16 cellular contexts compared by ENCODE assay signal in the genomic region with DNA sequence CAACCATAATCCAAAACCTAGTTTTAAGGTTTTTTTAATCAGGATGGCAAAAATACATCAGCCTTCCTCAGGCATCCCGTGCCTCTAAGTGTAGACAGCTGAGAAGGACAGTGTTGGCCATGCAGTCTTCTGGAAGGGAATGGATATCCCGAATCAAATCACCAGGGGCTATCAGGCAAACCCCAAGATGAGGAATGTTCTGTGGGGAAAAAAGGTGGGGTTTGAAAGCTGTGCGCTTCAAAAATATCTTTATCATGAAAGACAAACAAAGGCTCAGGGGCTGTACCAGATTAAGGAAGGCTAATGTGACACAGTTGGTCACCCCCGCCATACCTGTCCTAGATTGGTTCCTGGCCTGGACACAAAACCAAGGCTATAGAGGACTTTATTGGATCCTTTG. TPM values are rescaled to one million over a fixed set of nuclear protein-coding genes. Genes with fewer than 3 reads are reported as not detected.
DNase-seq lines count a peak whose midpoint lies in the region; ATAC-seq and TF ChIP-seq lines count a peak whose summit lies in the region.
"Had no signal": no experiment of that assay in that cellular context is flagged by ENCODE, and none has a peak within 500 bp of the region (broad histone marks: within the 10 kb centered on the region; RNA-seq: fewer than 3 reads in every experiment).

No MANE protein-coding gene starts in this region.

- no peak overlapping the region for H3K27ac ChIP-seq in right atrium auricular region
- H3K27ac ChIP-seq: PC-9 had no signal

- no peak for TF ChIP-seq CTCF in right atrium auricular region (IDR thresholded peaks at IDR 0.05)

- H3K9me3 ChIP-seq in right atrium auricular region = no peaks in the 10 kb centered on the region

- intact Hi-C loops in cardiac septum (cut with DNase I) = no loop called here

- no peaks in the 10 kb centered on the region for H3K27me3 Mint-ChIP-seq in activated CD4-positive, alpha-beta memory T cell treated with anti-CD3 and anti-CD28 coated beads, Interleukin-2, amount 10 ng/mL, durations not matched to agents 7 days and 5 days

- H3K4me1 Mint-ChIP-seq in activated CD4-positive, alpha-beta memory T cell treated with anti-CD3 and anti-CD28 coated beads, Interleukin-2, amount 10 ng/mL, durations not matched to agents 7 days and 5 days = peaks cover 89% of the 10 kb centered on the region
- peaks cover 74% of the 10 kb centered on the region for H3K4me1 Mint-ChIP-seq in stimulated activated effector memory CD8-positive, alpha-beta T cell treated with anti-CD3 and anti-CD28 coated beads, Interleukin-12 subunit alpha, Interleukin-12 subunit beta, amount 100 ng/mL, for 72 hours

- no peak for ATAC-seq in stimulated activated effector memory CD8-positive, alpha-beta T cell treated with anti-CD3 and anti-CD28 coated beads, Interleukin-12 subunit alpha, Interleukin-12 subunit beta, amount 100 ng/mL, for 72 hours

- no peaks in the 10 kb centered on the region for H3K36me3 ChIP-seq in right atrium auricular region

- peak; percentile 33 for DNase-seq in cardiac septum (ENCODE audit: low spot score)
- DNase-seq in right atrium auricular region (ENCODE audit: low spot score) = no peak
- peak; percentile 11 for DNase-seq in activated CD4-positive, alpha-beta memory T cell treated with anti-CD3 and anti-CD28 coated beads, Interleukin-2, amount 10 ng/mL, durations not matched to agents 7 days and 5 days
- DNase-seq in ecto neural progenitor cell (ENCODE audit: low spot score) = peak; percentile 19
- DNase-seq in stimulated activated effector memory CD8-positive, alpha-beta T cell treated with anti-CD3 and anti-CD28 coated beads, Interleukin-12 subunit alpha, Interleukin-12 subunit beta, amount 100 ng/mL, for 72 hours (ENCODE audit: low spot score in 2 of 2) = peak in 1 of 2 donors; percentile 47
- DNase-seq in epidermal melanocyte (ENCODE audit: insufficient read length, low spot score) = no peak
- DNase-seq in foreskin melanocyte = no peak
- DNase-seq in stimulated activated naive CD4-positive, alpha-beta T cell treated with Interleukin-2 at 50 U/mL for 16 hours (lab: John Stamatoyannopoulos, UW) = no peak
- DNase-seq: DMS 273 treated with DMSO at 0.1 percent for 48 hours, MM.1S, NCI-H1105 treated with DMSO at 0.1 percent for 48 hours, NCI-H187, NCI-H446, PC-9 had no signal

- H3K27ac Mint-ChIP-seq in activated CD4-positive, alpha-beta memory T cell treated with anti-CD3 and anti-CD28 coated beads, Interleukin-2, amount 10 ng/mL, durations not matched to agents 7 days and 5 days = peak overlapping the region; percentile 85
- H3K27ac Mint-ChIP-seq in stimulated activated effector memory CD8-positive, alpha-beta T cell treated with anti-CD3 and anti-CD28 coated beads, Interleukin-12 subunit alpha, Interleukin-12 subunit beta, amount 100 ng/mL, for 72 hours = peak overlapping the region; percentile 98

- H3K36me3 Mint-ChIP-seq in activated CD4-positive, alpha-beta memory T cell treated with anti-CD3 and anti-CD28 coated beads, Interleukin-2, amount 10 ng/mL, durations not matched to agents 7 days and 5 days (ENCODE audit: low read depth) = peaks cover 63% of the 10 kb centered on the region
- H3K36me3 Mint-ChIP-seq in stimulated activated effector memory CD8-positive, alpha-beta T cell treated with anti-CD3 and anti-CD28 coated beads, Interleukin-12 subunit alpha, Interleukin-12 subunit beta, amount 100 ng/mL, for 72 hours = peaks cover 100% of the 10 kb centered on the region

- H3K27me3 ChIP-seq in right atrium auricular region = no peaks in the 10 kb centered on the region

- CTCF ChIA-PET in activated CD4-positive, alpha-beta memory T cell treated with anti-CD3 and anti-CD28 coated beads, Interleukin-2, amount 10 ng/mL, durations not matched to agents 7 days and 5 days (lab: Charles Lee) = interaction anchor here (2.5 kb wide), 1 partner anchor 18 kb away, joined by 9 read pairs; no protein-coding TSS in a partner anchor

- H3K9me3 Mint-ChIP-seq in activated CD4-positive, alpha-beta memory T cell treated with anti-CD3 and anti-CD28 coated beads, Interleukin-2, amount 10 ng/mL, durations not matched to agents 7 days and 5 days = no peaks in the 10 kb centered on the region
- H3K9me3 Mint-ChIP-seq in stimulated activated effector memory CD8-positive, alpha-beta T cell treated with anti-CD3 and anti-CD28 coated beads, Interleukin-12 subunit alpha, Interleukin-12 subunit beta, amount 100 ng/mL, for 72 hours = no peaks in the 10 kb centered on the region

- H3K4me3 ChIP-seq in right atrium auricular region = no peak overlapping the region
- H3K4me3 ChIP-seq: PC-9 had no signal

- POLR2A ChIA-PET in activated CD4-positive, alpha-beta memory T cell treated with anti-CD3 and anti-CD28 coated beads, Interleukin-2, amount 10 ng/mL, durations not matched to agents 7 days and 5 days (lab: Charles Lee) = interaction anchor here (1.2 to 2.4 kb wide), 3 partner anchors 8 to 29 kb away, joined by 3 to 10 read pairs (median 5); no protein-coding TSS in a partner anchor

- H3K4me3 Mint-ChIP-seq in activated CD4-positive, alpha-beta memory T cell treated with anti-CD3 and anti-CD28 coated beads, Interleukin-2, amount 10 ng/mL, durations not matched to agents 7 days and 5 days = peak overlapping the region; percentile 50
- H3K4me3 Mint-ChIP-seq in stimulated activated effector memory CD8-positive, alpha-beta T cell treated with anti-CD3 and anti-CD28 coated beads, Interleukin-12 subunit alpha, Interleukin-12 subunit beta, amount 100 ng/mL, for 72 hours = peak overlapping the region; percentile 79

- H3K4me1 ChIP-seq in right atrium auricular region = peaks cover 0 to 29% of the 10 kb centered on the region in 2 donors

RNA-seq across cellular contexts. Expression of a gene that starts 5.4 kb away (rescaled TPM):
- 16.6 TPM for total RNA-seq in cardiac septum
- total RNA-seq in right atrium auricular region = 10 to 100 TPM; 14.3 to 14.8 TPM
- total RNA-seq in activated CD4-positive, alpha-beta memory T cell treated with anti-CD3 and anti-CD28 coated beads, Interleukin-2, amount 10 ng/mL, durations not matched to agents 7 days and 5 days = 100 to 1,000 TPM in 1 of 2 experiments, 10 to 100 TPM in 1; 98.2 to 100 TPM
- total RNA-seq: Daoy, H1 had no signal

RNA-seq across cellular contexts. Expression of a gene that starts 49.0 kb away (rescaled TPM):
- total RNA-seq in cardiac septum (not detected), right atrium auricular region (not detected)
- total RNA-seq in activated CD4-positive, alpha-beta memory T cell treated with anti-CD3 and anti-CD28 coated beads, Interleukin-2, amount 10 ng/mL, durations not matched to agents 7 days and 5 days = under 1 TPM; 0.15 to 0.33 TPM
- total RNA-seq: Daoy, H1, PC-9 had no signal

Comparison
In these comparisons a context has a peak if more than half of its experiments do, and no peak if none do; other contexts are left out.
1. DNase-seq: peak in cardiac septum (single experiment), activated CD4-positive, alpha-beta memory T cell treated with anti-CD3 and anti-CD28 coated beads, Interleukin-2, amount 10 ng/mL, durations not matched to agents 7 days and 5 days (single experiment) and ecto neural progenitor cell (single experiment); none in right atrium auricular region (single experiment), epidermal melanocyte (single experiment), foreskin melanocyte (single experiment) and stimulated activated naive CD4-positive, alpha-beta T cell treated with Interleukin-2 at 50 U/mL for 16 hours (single experiment).